ENCODE assay signal across 8 cellular contexts in the genomic region with DNA sequence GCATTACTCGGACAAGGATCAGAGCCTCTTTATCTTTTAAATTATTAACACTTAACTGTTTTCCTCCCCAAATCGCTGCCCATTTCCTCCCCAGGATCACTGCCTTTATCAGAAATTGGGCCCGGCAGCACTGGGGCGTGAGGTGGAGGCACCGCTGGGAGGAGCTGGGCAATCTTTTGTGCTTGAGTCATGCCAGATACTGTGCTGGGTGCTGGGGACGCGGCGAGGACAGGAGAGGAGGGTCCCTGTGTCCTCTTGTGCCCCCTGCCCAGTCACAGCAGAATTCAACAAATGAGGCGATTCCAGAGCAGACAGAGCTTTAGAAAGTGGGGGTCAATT.
A peak's percentile ranks its signal among the peaks of the same experiment; 100 is the strongest.
DNase-seq lines count a peak whose midpoint lies in the region; ATAC-seq, FAIRE-seq and TF ChIP-seq lines count a peak whose summit lies in the region.

No MANE protein-coding gene starts in this region.

- H3K4me3 Mint-ChIP-seq in activated T-helper 1 cell treated with anti-CD3 and anti-CD28 coated beads, Interleukin-12 subunit alpha, Interleukin-12 subunit beta, Interleukin-2, Interleukin-4 antibody, amounts not matched to agents 30 ng/mL and 10 ng/mL and 1 ng/mL, durations not matched to agents 14 hours and 24 hours and 36 hours: peak overlapping the region; percentile 53

- H4K20me1 ChIP-seq in GM23248 (ENCODE audit: insufficient read depth) (no peaks in the 10 kb centered on the region), hepatocyte (ENCODE audit: insufficient read depth, poor library complexity, severe bottlenecking) (no peaks in the 10 kb centered on the region)

- H3F3A ChIP-seq in GM23248 (ENCODE audit: insufficient read depth): no peaks in the 10 kb centered on the region

- H3K4me3 ChIP-seq in GM23248: peak overlapping the region; percentile 87
- peak overlapping the region; percentile 31 for H3K4me3 ChIP-seq in hepatocyte
- H3K4me3 ChIP-seq in skeletal muscle satellite cell (ENCODE audit: low read length): peak overlapping the region; percentile 68

- in situ Hi-C loops in GM23248 (cut with MboI): no loop called here

- H3K36me3 ChIP-seq in GM23248 (ENCODE audit: low read depth) (no peaks in the 10 kb centered on the region), hepatocyte (replicated peaks; ENCODE audit: insufficient read depth, low read depth) (no peaks in the 10 kb centered on the region), skeletal muscle satellite cell (ENCODE audit: insufficient read depth, low read length) (no peaks in the 10 kb centered on the region)

- no peak for FAIRE-seq in frontal cortex (lab: Jason Lieb, UNC)

- peaks cover 13% of the 10 kb centered on the region for H3K27me3 Mint-ChIP-seq in activated T-helper 1 cell treated with anti-CD3 and anti-CD28 coated beads, Interleukin-12 subunit alpha, Interleukin-12 subunit beta, Interleukin-2, Interleukin-4 antibody, amounts not matched to agents 30 ng/mL and 10 ng/mL and 1 ng/mL, durations not matched to agents 14 hours and 24 hours and 36 hours (ENCODE audit: insufficient read depth)

- intact Hi-C loops in activated T-helper 1 cell treated with anti-CD3 and anti-CD28 coated beads, Interleukin-12 subunit alpha, Interleukin-12 subunit beta, Interleukin-2, Interleukin-4 antibody, amounts not matched to agents 30 ng/mL and 10 ng/mL and 1 ng/mL, durations not matched to agents 14 hours and 24 hours and 36 hours (cut with micrococcal nuclease): loop anchor here (2.0 kb wide), 1 partner anchor 51 kb away; no protein-coding TSS in a partner anchor

- no peaks in the 10 kb centered on the region for H3K36me3 Mint-ChIP-seq in activated T-helper 1 cell treated with anti-CD3 and anti-CD28 coated beads, Interleukin-12 subunit alpha, Interleukin-12 subunit beta, Interleukin-2, Interleukin-4 antibody, amounts not matched to agents 30 ng/mL and 10 ng/mL and 1 ng/mL, durations not matched to agents 14 hours and 24 hours and 36 hours (ENCODE audit: low read depth)

- no peaks in the 10 kb centered on the region for H3K79me2 ChIP-seq in GM23248 (ENCODE audit: insufficient read depth)
- no peaks in the 10 kb centered on the region for H3K79me2 ChIP-seq in hepatocyte

- H3K9me3 Mint-ChIP-seq in activated T-helper 1 cell treated with anti-CD3 and anti-CD28 coated beads, Interleukin-12 subunit alpha, Interleukin-12 subunit beta, Interleukin-2, Interleukin-4 antibody, amounts not matched to agents 30 ng/mL and 10 ng/mL and 1 ng/mL, durations not matched to agents 14 hours and 24 hours and 36 hours: no peaks in the 10 kb centered on the region

- H3K27me3 ChIP-seq in GM23248 (replicated peaks; ENCODE audit: insufficient read depth) (no peaks in the 10 kb centered on the region), hepatocyte (peaks cover 7% of the 10 kb centered on the region), skeletal muscle satellite cell (ENCODE audit: control insufficient read depth, insufficient read depth, low read length) (peaks cover 8% of the 10 kb centered on the region)

- TF ChIP-seq CTCF in hepatocyte (IDR thresholded peaks at IDR 0.05; ENCODE audit: poor library complexity): no peak

- H2AFZ ChIP-seq in GM23248 (peak overlapping the region; percentile 94), hepatocyte (peak overlapping the region; percentile 80)

- H3K4me2 ChIP-seq in GM23248 (ENCODE audit: unreplicated experiment) (peak overlapping the region; percentile 71), hepatocyte (peak overlapping the region; percentile 85), skeletal muscle satellite cell (ENCODE audit: low read length) (peak overlapping the region; percentile 83)

- no peaks in the 10 kb centered on the region for H3K4me1 Mint-ChIP-seq in activated T-helper 1 cell treated with anti-CD3 and anti-CD28 coated beads, Interleukin-12 subunit alpha, Interleukin-12 subunit beta, Interleukin-2, Interleukin-4 antibody, amounts not matched to agents 30 ng/mL and 10 ng/mL and 1 ng/mL, durations not matched to agents 14 hours and 24 hours and 36 hours (ENCODE audit: low read depth)

- H3K9me2 ChIP-seq in GM23248 (ENCODE audit: insufficient read depth) (no peaks in the 10 kb centered on the region), hepatocyte (replicated peaks; ENCODE audit: insufficient read depth) (no peaks in the 10 kb centered on the region)

- ATAC-seq in HG03432 (IDR thresholded peaks at IDR 0.05; ENCODE audit: unreplicated experiment) (no peak), HG02970 (IDR thresholded peaks at IDR 0.05; ENCODE audit: low FRiP score, unreplicated experiment) (no peak)

- DNase-seq in GM23248 (peak; percentile 41), hepatocyte (ENCODE audit: low spot score) (no peak), SKM-1 treated with dmso at 0.1 percent for 144 hours (lab: John Stamatoyannopoulos, UW; ENCODE audit: unreplicated experiment) (no peak), frontal cortex (ENCODE audit: low spot score in 2 of 2) (no peak)
- no peak for DNase-seq in activated T-helper 1 cell treated with anti-CD3 and anti-CD28 coated beads, Interleukin-12 subunit alpha, Interleukin-12 subunit beta, Interleukin-2, Interleukin-4 antibody, amounts not matched to agents 30 ng/mL and 10 ng/mL and 1 ng/mL, durations not matched to agents 14 hours and 24 hours and 36 hours (ENCODE audit: low spot score)

- H3K9me3 ChIP-seq in GM23248 (ENCODE audit: low read depth) (no peaks in the 10 kb centered on the region), hepatocyte (ENCODE audit: low read depth) (no peaks in the 10 kb centered on the region), skeletal muscle satellite cell (replicated peaks; ENCODE audit: low read length) (no peaks in the 10 kb centered on the region)

- no peak overlapping the region for H3K27ac ChIP-seq in GM23248
- peak overlapping the region; percentile 25 for H3K27ac ChIP-seq in hepatocyte

- WGBS in GM23248 (ENCODE audit: low coverage in 1 of 2, low lambda C conversion rate in 2 of 2, missing lambda C conversion rate in 2 of 2), 2 experiments: 9 to 10% methylated on average over 9 of the region's 9 CpGs
- WGBS in hepatocyte (ENCODE audit: low lambda C conversion rate, missing lambda C conversion rate): 22% methylated on average over 9 of the region's 9 CpGs

- H3K9ac ChIP-seq in GM23248: peak overlapping the region; percentile 66
- peak overlapping the region; percentile 44 for H3K9ac ChIP-seq in skeletal muscle satellite cell (ENCODE audit: low read depth, low read length)

- no peak overlapping the region for H3K27ac Mint-ChIP-seq in activated T-helper 1 cell treated with anti-CD3 and anti-CD28 coated beads, Interleukin-12 subunit alpha, Interleukin-12 subunit beta, Interleukin-2, Interleukin-4 antibody, amounts not matched to agents 30 ng/mL and 10 ng/mL and 1 ng/mL, durations not matched to agents 14 hours and 24 hours and 36 hours

- H3K4me1 ChIP-seq in GM23248 (ENCODE audit: insufficient read depth) (no peaks in the 10 kb centered on the region), hepatocyte (ENCODE audit: insufficient read depth) (no peaks in the 10 kb centered on the region), skeletal muscle satellite cell (ENCODE audit: control insufficient read depth, insufficient read depth, low read length) (peaks cover 4% of the 10 kb centered on the region)

Comparison
In these comparisons a context has a peak if more than half of its experiments do, and no peak if none do; other contexts are left out.
1. H3K4me3 ChIP-seq: peak in every context shown above with its lines; median percentile 87 in GM23248; 68 in skeletal muscle satellite cell; 31 in hepatocyte.